8 cellular contexts compared by ENCODE assay signal in the genomic region with DNA sequence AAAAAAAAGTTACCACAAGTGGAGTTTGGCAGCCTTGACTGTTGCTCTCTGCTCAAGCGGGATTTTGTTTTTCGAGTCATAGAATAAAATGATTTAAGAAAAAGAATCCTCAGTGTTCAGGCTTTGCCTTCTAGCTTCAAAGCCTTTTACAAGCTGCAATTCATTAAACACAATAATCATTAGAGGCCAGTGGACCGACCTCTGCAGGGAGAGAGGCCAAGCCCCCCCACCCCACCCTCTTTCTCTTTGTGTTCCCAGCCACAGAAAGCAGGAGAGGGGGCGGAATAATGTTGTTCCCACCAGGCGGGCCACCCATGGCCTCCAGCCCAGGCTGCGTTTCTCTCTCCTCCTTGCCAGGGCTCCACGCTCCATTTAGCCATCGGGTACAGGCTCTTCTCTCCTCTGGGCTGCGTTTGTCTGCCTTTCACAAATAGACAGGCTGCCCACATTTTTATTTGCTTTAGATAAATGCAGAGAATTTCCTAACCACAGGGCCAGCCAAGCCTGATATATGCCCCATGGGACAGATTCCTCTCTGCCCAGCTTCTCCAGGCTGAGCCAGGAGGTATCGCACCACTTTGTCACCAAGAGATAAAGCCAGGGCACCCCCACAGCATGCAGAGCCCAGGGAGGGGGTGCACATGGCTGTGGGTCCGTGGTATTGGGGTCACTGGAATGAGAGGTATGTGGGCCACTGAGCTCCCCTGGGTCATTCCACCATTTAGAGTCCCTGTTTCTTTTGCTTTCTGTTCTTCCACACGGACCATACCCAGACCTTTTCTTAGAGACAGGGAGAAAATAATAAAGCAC.
DNase-seq lines count a peak whose midpoint lies in the region; ATAC-seq and FAIRE-seq lines count a peak whose summit lies in the region.

No MANE protein-coding gene starts in this region.

- ATAC-seq in Right ventricle myocardium superior (ENCODE audit: poor library complexity) (peak; percentile 76), GM21786 (IDR thresholded peaks at IDR 0.05; ENCODE audit: unreplicated experiment) (no peak), GM21737 (IDR thresholded peaks at IDR 0.05; ENCODE audit: unreplicated experiment) (no peak), HG03025 (IDR thresholded peaks at IDR 0.05; ENCODE audit: low FRiP score, unreplicated experiment) (no peak)

- FAIRE-seq in HTR-8/SVneo (lab: Jason Lieb, UNC): no peak

- DNase-seq in DMS79 treated with DMSO at 0.1 percent for 48 hours (lab: John Stamatoyannopoulos, UW) (peak; percentile 84), NCI-H774 (lab: John Stamatoyannopoulos, UW) (peak; percentile 38), Right ventricle myocardium superior (peak; percentile 52), putamen (ENCODE audit: low spot score) (peak; percentile 53), HTR-8/SVneo (ENCODE audit: insufficient read length, low spot score) (no peak)

- intact Hi-C loops in Right ventricle myocardium superior (cut with DNase I): no loop called here
